ENCODE assay signal across 8 cellular contexts in genomic region chr2:217790195-217790594, GRCh38.
DNase-seq lines count a peak whose midpoint lies in the region; ATAC-seq lines count a peak whose summit lies in the region.

No MANE protein-coding gene starts in this region.

- H3K27me3 ChIP-seq in muscle layer of duodenum (ENCODE audit: low read depth, low read length) = no peaks in the 10 kb centered on the region

- ATAC-seq in HG03342 (IDR thresholded peaks at IDR 0.05; ENCODE audit: unreplicated experiment) (peak; percentile 72), GM19324 (IDR thresholded peaks at IDR 0.05; ENCODE audit: low FRiP score, unreplicated experiment) (no peak), GM21825 (IDR thresholded peaks at IDR 0.05; ENCODE audit: unreplicated experiment) (no peak)

- H3K27ac Mint-ChIP-seq in activated naive CD8-positive, alpha-beta T cell = peak overlapping the region; percentile 16

- peak overlapping the region; percentile 66 for H3K4me3 Mint-ChIP-seq in activated naive CD8-positive, alpha-beta T cell

- DNase-seq in globus pallidus (ENCODE audit: low spot score) (no peak), NK-92 (lab: John Stamatoyannopoulos, UW; ENCODE audit: unreplicated experiment) (no peak)

- peaks cover 0 to 26% of the 10 kb centered on the region in 2 donors for H3K4me1 ChIP-seq in muscle layer of duodenum (ENCODE audit: control insufficient read depth in 1 of 2, insufficient read depth in 2 of 2, low read length in 2 of 2)

- peaks cover 4 to 8% of the 10 kb centered on the region in 2 donors for H3K36me3 ChIP-seq in muscle layer of duodenum (ENCODE audit: control insufficient read depth in 1 of 2, insufficient read depth in 2 of 2, low read length in 2 of 2)

- no peaks in the 10 kb centered on the region for H3K9me3 ChIP-seq in muscle layer of duodenum (ENCODE audit: control insufficient read depth in 1 of 2, low read length in 2 of 2)

- H3K4me3 ChIP-seq in GM08714 (ENCODE audit: low read length) = peak overlapping the region; percentile 46; the same call in 1 of the 2 replicates
- H3K4me3 ChIP-seq in muscle layer of duodenum (ENCODE audit: low read depth in 1 of 2, low read length in 2 of 2) = peak overlapping the region in 1 of 2 donors; percentile 7

- no peaks in the 10 kb centered on the region for H3K27me3 Mint-ChIP-seq in activated naive CD8-positive, alpha-beta T cell

- no peaks in the 10 kb centered on the region for H3K36me3 Mint-ChIP-seq in activated naive CD8-positive, alpha-beta T cell

- H3K4me1 Mint-ChIP-seq in activated naive CD8-positive, alpha-beta T cell (ENCODE audit: low read depth) = peaks cover 11% of the 10 kb centered on the region

- H3K27ac ChIP-seq in muscle layer of duodenum (ENCODE audit: low read length) = peak overlapping the region; percentile 21

- no peaks in the 10 kb centered on the region for H3K9me3 Mint-ChIP-seq in activated naive CD8-positive, alpha-beta T cell (ENCODE audit: low read depth)
